ENCODE assay signal across 8 cellular contexts in the genomic region with DNA sequence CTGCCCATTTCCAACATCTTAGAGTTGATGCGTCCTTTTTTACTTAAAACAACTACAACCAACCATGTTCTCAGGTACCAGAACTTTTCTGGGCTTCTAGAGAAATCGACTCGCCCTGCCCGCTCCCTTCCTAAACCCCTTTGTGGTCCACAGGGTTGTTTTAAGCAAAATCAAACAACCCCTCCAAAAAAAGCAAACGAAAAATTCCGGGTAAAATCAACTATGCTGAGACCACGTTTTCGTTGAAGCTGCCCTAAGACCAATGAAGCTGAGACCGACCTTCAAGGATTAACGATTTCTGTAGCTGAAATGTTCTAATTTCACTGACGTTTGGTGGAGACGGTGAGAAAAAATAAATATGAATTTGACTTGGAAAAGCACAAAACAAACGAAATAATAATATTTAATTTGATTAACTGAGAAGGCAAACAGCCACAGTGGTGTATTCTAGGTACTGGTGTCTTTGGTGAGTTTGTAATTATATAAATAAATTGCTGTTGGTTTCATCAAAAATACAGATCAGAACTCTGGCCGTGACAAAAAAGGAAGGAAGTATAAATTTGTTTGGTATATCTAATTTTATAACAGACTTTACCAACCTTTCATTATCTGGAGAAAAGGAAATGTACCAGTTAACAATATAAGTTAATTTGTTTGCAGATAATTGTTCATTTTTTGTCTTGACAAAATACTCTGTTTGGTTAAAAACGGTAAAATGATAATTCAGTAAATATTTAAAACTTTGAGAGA. TPM values are rescaled to one million over a fixed set of nuclear protein-coding genes. Genes with fewer than 3 reads are reported as not detected.
DNase-seq lines count a peak whose midpoint lies in the region; ATAC-seq and TF ChIP-seq lines count a peak whose summit lies in the region.

No MANE protein-coding gene starts in this region.

- peaks cover 14% of the 10 kb centered on the region for H3K4me1 ChIP-seq in PC-3 (ENCODE audit: insufficient read depth, low read length)

- peak overlapping the region; percentile 71 for H2AFZ ChIP-seq in PC-3 (ENCODE audit: low read length)

- in situ Hi-C loops in GM13977 (cut with MboI; ENCODE audit: low pct_unique_long_range_greater_than_20kb, low sequenced_read_pairs, unreplicated experiment): no loop called here

- no peaks in the 10 kb centered on the region for H4K20me1 ChIP-seq in PC-3 (ENCODE audit: low read length)

- peak overlapping the region; percentile 29 for H3K4me3 Mint-ChIP-seq in activated T-cell treated with anti-CD3 and anti-CD28 coated beads, Interleukin-2, amount 50 U/mL, for 4 hours
- peak overlapping the region; percentile 80 to 83 for H3K4me3 Mint-ChIP-seq in stimulated activated naive B cell treated with anti-CD40 and anti-IgM and Interleukin-4, amounts not matched to agents 10 μg/mL and 1 μg/mL and 100 μg/mL, for 72 hours

- H3K36me3 Mint-ChIP-seq in activated T-cell treated with anti-CD3 and anti-CD28 coated beads, Interleukin-2, amount 50 U/mL, for 4 hours (ENCODE audit: insufficient read depth): no peaks in the 10 kb centered on the region
- no peaks in the 10 kb centered on the region for H3K36me3 Mint-ChIP-seq in stimulated activated naive B cell treated with anti-CD40 and anti-IgM and Interleukin-4, amounts not matched to agents 10 μg/mL and 1 μg/mL and 100 μg/mL, for 72 hours

- no peak for TF ChIP-seq CTCF in PC-3 (conservative IDR thresholded peaks at IDR 0.05; ENCODE audit: low read depth, low read length)
- no peak for TF ChIP-seq CTCF in fibroblast of villous mesenchyme (IDR thresholded peaks at IDR 0.05; ENCODE audit: insufficient read depth, low read depth, low read length)
- TF ChIP-seq CTCF in GM13977 (IDR thresholded peaks at IDR 0.05; ENCODE audit: extremely low read depth, insufficient read depth, missing control alignments): no peak

- H3F3A ChIP-seq in PC-3 (ENCODE audit: low read length, unreplicated experiment): no peaks in the 10 kb centered on the region

- no peaks in the 10 kb centered on the region for H3K9me2 ChIP-seq in PC-3 (replicated peaks; ENCODE audit: low read length)

- peak overlapping the region; percentile 39 for H3K27ac ChIP-seq in PC-3 (ENCODE audit: low read length)

- intact Hi-C loops in PC-3 (cut with micrococcal nuclease): no loop called here

- ATAC-seq in activated T-cell treated with anti-CD3 and anti-CD28 coated beads, Interleukin-2, amount 50 U/mL, for 4 hours: no peak
- ATAC-seq in PC-3: no peak
- ATAC-seq in stimulated activated naive B cell treated with anti-CD40 and anti-IgM and Interleukin-4, amounts not matched to agents 10 μg/mL and 1 μg/mL and 100 μg/mL, for 72 hours (replicated peaks): no peak
- ATAC-seq in HG03097 (IDR thresholded peaks at IDR 0.05; ENCODE audit: low FRiP score, unreplicated experiment): no peak

- peak overlapping the region; percentile 62 for H3K9ac ChIP-seq in PC-3 (ENCODE audit: low read length)

- peaks cover 62% of the 10 kb centered on the region for H3K27me3 Mint-ChIP-seq in activated T-cell treated with anti-CD3 and anti-CD28 coated beads, Interleukin-2, amount 50 U/mL, for 4 hours (ENCODE audit: low read depth)
- peaks cover 49 to 61% of the 10 kb centered on the region in 2 donors for H3K27me3 Mint-ChIP-seq in stimulated activated naive B cell treated with anti-CD40 and anti-IgM and Interleukin-4, amounts not matched to agents 10 μg/mL and 1 μg/mL and 100 μg/mL, for 72 hours

- no peaks in the 10 kb centered on the region for H3K9me3 ChIP-seq in PC-3 (ENCODE audit: low read length)

- H3K79me2 ChIP-seq in PC-3 (ENCODE audit: low read length): peaks cover 17% of the 10 kb centered on the region

- H3K27me3 ChIP-seq in PC-3 (ENCODE audit: low read length): peaks cover 24% of the 10 kb centered on the region; the same call in 1 of the 2 replicates

- POLR2A ChIA-PET in PC-3 (lab: Charles Lee; ENCODE audit: unreplicated experiment): no interaction called here

- no TSS peak for BruUV-seq in PC-3 (replicated peaks; lab: Mats Ljungman, UMichigan)

- H3K4me3 ChIP-seq in PC-3 (ENCODE audit: low read length) (peak overlapping the region; percentile 63), fibroblast of villous mesenchyme (ENCODE audit: low read depth, low read length) (peak overlapping the region; percentile 81)

- no peak for DNase-seq in activated T-cell treated with anti-CD3 and anti-CD28 coated beads, Interleukin-2, amount 50 U/mL, for 4 hours
- no peak for DNase-seq in activated T-cell treated with anti-CD3 and anti-CD28 coated beads for 4 hours
- peak; percentile 16 for DNase-seq in PC-3
- DNase-seq in fibroblast of villous mesenchyme (ENCODE audit: low read depth): no peak
- DNase-seq in stimulated activated naive B cell treated with anti-CD40 and anti-IgM and Interleukin-4, amounts not matched to agents 10 μg/mL and 1 μg/mL and 100 μg/mL, for 72 hours: no peak
- no peak for DNase-seq in stimulated activated CD4-positive, alpha-beta T cell treated with anti-CD3 and anti-CD28 coated beads, Interleukin-4, amount 100 ng/mL, for 1 hour
- DNase-seq in GM13977 (ENCODE audit: low spot score): no peak

- CTCF ChIA-PET in PC-3 (lab: Charles Lee): no interaction called here

- peaks cover 7% of the 10 kb centered on the region for H3K9me3 Mint-ChIP-seq in activated T-cell treated with anti-CD3 and anti-CD28 coated beads, Interleukin-2, amount 50 U/mL, for 4 hours
- H3K9me3 Mint-ChIP-seq in stimulated activated naive B cell treated with anti-CD40 and anti-IgM and Interleukin-4, amounts not matched to agents 10 μg/mL and 1 μg/mL and 100 μg/mL, for 72 hours: no peaks in the 10 kb centered on the region

- peak overlapping the region; percentile 70 for H3K4me2 ChIP-seq in PC-3 (ENCODE audit: low read length)

- H3K27ac Mint-ChIP-seq in stimulated activated naive B cell treated with anti-CD40 and anti-IgM and Interleukin-4, amounts not matched to agents 10 μg/mL and 1 μg/mL and 100 μg/mL, for 72 hours: peak overlapping the region; percentile 59

- H3K4me1 Mint-ChIP-seq in activated T-cell treated with anti-CD3 and anti-CD28 coated beads, Interleukin-2, amount 50 U/mL, for 4 hours (ENCODE audit: low read depth): peaks cover 21% of the 10 kb centered on the region
- peaks cover 14 to 24% of the 10 kb centered on the region in 2 donors for H3K4me1 Mint-ChIP-seq in stimulated activated naive B cell treated with anti-CD40 and anti-IgM and Interleukin-4, amounts not matched to agents 10 μg/mL and 1 μg/mL and 100 μg/mL, for 72 hours

- no peaks in the 10 kb centered on the region for H3K36me3 ChIP-seq in PC-3 (ENCODE audit: low read depth, low read length)

RNA-seq across cellular contexts. Expression of a gene that starts 4.7 kb away (rescaled TPM):
- total RNA-seq in activated T-cell treated with anti-CD3 and anti-CD28 coated beads, Interleukin-2, amount 50 U/mL, for 4 hours: under 1 TPM; 0.32 to 0.86 (median 0.43) TPM
- total RNA-seq in PC-3 (2014; rRNA removed) (8.9 and 11.7 TPM in 2 replicates), fibroblast of villous mesenchyme (9.1 and 12.2 TPM in 2 replicates)

RNA-seq across cellular contexts. Expression of a gene that starts 56.8 kb away (rescaled TPM):
- total RNA-seq in activated T-cell treated with anti-CD3 and anti-CD28 coated beads, Interleukin-2, amount 50 U/mL, for 4 hours: 10 to 100 TPM; 73.3 to 82.8 (median 74.5) TPM
- total RNA-seq in PC-3 (2014; rRNA removed): 27.6 and 28.3 TPM in 2 replicates
- 21.3 and 45.8 TPM in 2 replicates for total RNA-seq in fibroblast of villous mesenchyme
